Comparison of ENCODE assay signal across 21 cellular contexts in the genomic region with DNA sequence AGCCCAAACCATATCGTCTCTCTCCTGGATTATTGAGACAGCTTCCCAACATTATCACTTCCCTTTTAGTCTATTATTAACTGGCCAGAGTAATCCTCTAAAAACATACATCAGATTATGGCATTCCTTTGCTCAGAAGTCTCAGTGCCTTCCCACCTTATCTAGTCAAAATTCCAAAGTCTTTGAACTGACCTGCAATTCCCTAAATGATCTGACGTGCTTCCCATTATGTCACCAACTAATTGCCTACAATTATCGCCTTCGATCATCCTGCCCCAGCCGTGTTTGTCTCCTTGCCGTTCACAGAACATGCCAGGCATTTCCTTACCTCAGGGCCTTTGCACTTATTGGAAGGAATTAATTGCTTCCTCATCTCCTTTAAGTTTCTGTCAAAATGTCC.
"Had no signal": no experiment of that assay in that cellular context is flagged by ENCODE, and none has a peak within 500 bp of the region (broad histone marks: within the 10 kb centered on the region; RNA-seq: fewer than 3 reads in every experiment).

No MANE protein-coding gene starts in this region.

- H3K4me1 Mint-ChIP-seq: naive thymus-derived CD4-positive, alpha-beta T cell had no signal

- H3K27me3 Mint-ChIP-seq: type B pancreatic cell had no signal

- H3K4me3 ChIP-seq: dorsolateral prefrontal cortex, gastroesophageal sphincter, lung, sigmoid colon, skin epidermis, stomach, thoracic aorta had no signal

- H3K36me3 ChIP-seq: gastroesophageal sphincter, neutrophil, sigmoid colon, stomach, thoracic aorta had no signal

- H3K27me3 ChIP-seq: dorsolateral prefrontal cortex, gastroesophageal sphincter, neutrophil, sigmoid colon, stomach had no signal

- ATAC-seq: esophagus mucosa; gastroesophageal sphincter; left colon; left ventricle myocardium superior; naive thymus-derived CD4-positive, alpha-beta T cell had no signal

- H3K9me3 ChIP-seq: gastroesophageal sphincter, neutrophil, sigmoid colon, stomach had no signal

- H3K4me3 Mint-ChIP-seq: naive thymus-derived CD4-positive, alpha-beta T cell; nephron progenitor cell; type B pancreatic cell had no signal

- H3K4me1 ChIP-seq: gastroesophageal sphincter, sigmoid colon, stomach had no signal

- H3K27ac Mint-ChIP-seq: naive thymus-derived CD4-positive, alpha-beta T cell; nephron progenitor cell; type B pancreatic cell had no signal

- DNase-seq: cortex of kidney; dorsolateral prefrontal cortex; effector CD8-positive, alpha-beta T cell; glutamatergic neuron; left colon; left ventricle myocardium superior; naive thymus-derived CD4-positive, alpha-beta T cell; nephron progenitor cell; posterior cingulate gyrus; sigmoid colon; stimulated activated CD4-positive, alpha-beta T cell treated with anti-CD3 and anti-CD28 coated beads, Interleukin-12 subunit alpha, Interleukin-12 subunit beta, amount 100 ng/mL, for 4 hours; stimulated activated naive CD4-positive, alpha-beta T cell; stomach; substantia nigra had no signal

- H3K27ac ChIP-seq: dorsolateral prefrontal cortex, gastroesophageal sphincter, neutrophil, sigmoid colon, stomach, thoracic aorta had no signal
